In the genomic region with DNA sequence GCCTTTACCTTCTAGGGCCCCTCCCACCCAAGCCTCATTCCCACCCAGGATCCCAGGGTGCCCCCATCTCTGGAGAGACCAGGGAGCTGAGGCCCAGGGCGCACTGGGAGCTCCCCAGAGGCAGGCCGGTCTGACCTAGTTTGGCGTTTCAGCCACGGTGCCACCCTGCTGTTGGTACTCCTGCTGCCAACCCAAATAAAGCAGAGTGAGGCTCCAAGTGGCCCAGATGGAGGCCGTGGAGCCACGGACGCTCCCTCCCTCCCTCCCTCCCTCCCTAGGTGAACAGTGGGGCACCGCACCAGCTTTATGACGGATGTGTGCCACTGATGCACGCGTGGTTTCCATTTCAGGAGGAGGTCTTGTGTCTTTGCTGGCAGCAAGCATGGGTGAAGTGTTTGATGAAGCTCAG, we compare ENCODE assay signal across 8 cellular contexts. TPM values are rescaled to one million over a fixed set of nuclear protein-coding genes. Genes with fewer than 3 reads are reported as not detected.
DNase-seq lines count a peak whose midpoint lies in the region; ATAC-seq and TF ChIP-seq lines count a peak whose summit lies in the region.

No MANE protein-coding gene starts in this region.

- H3K27ac ChIP-seq in BLaER1 treated with 17β-estradiol and CSF1 and Interleukin-3, amounts not matched to agents 10 nM and 100 nM, result peak overlapping the region in 9 of 11 experiments; percentile 82 to 92 (median 87); a peak in 16 of 22 replicates
- H3K27ac ChIP-seq in RWPE1 (peak overlapping the region; percentile 78), duodenal mucosa (ENCODE audit: low read depth, low read length) (no peak overlapping the region)

- no peaks in the 10 kb centered on the region for H3K9me3 Mint-ChIP-seq in osteocyte (ENCODE audit: unreplicated experiment)

- peaks cover 57 to 87% (median 83%) of the 10 kb centered on the region in 10 experiments for H3K4me1 ChIP-seq in BLaER1 treated with 17β-estradiol and CSF1 and Interleukin-3, amounts not matched to agents 10 nM and 100 nM
- H3K4me1 ChIP-seq in duodenal mucosa (ENCODE audit: control insufficient read depth in 1 of 2, insufficient read depth in 2 of 2, low read length in 2 of 2), result peaks cover 45 to 47% of the 10 kb centered on the region in 2 donors

- H3K36me3 Mint-ChIP-seq in osteocyte (ENCODE audit: unreplicated experiment), result peaks cover 3% of the 10 kb centered on the region

- no peak for DNase-seq in RWPE1 (ENCODE audit: low spot score)
- DNase-seq in osteocyte (ENCODE audit: extremely low spot score, unreplicated experiment), result no peak
- no peak for DNase-seq in SW480 (ENCODE audit: low spot score)
- no peak for DNase-seq in SHP77 treated with DMSO at 0.1 percent for 48 hours (lab: John Stamatoyannopoulos, UW)
- no peak for DNase-seq in NCI-H526 (lab: John Stamatoyannopoulos, UW)

- peak overlapping the region; percentile 71 to 97 (median 88); a peak in 18 of 20 replicates for H3K4me3 ChIP-seq in BLaER1 treated with 17β-estradiol and CSF1 and Interleukin-3, amounts not matched to agents 10 nM and 100 nM
- H3K4me3 ChIP-seq in duodenal mucosa (ENCODE audit: low read depth in 1 of 2, low read length in 2 of 2), result peak overlapping the region; percentile 72 to 73

- peak overlapping the region; percentile 83 for H3K4me3 Mint-ChIP-seq in osteocyte (ENCODE audit: unreplicated experiment)

- H3K36me3 ChIP-seq in BLaER1 treated with 17β-estradiol and CSF1 and Interleukin-3, amounts not matched to agents 10 nM and 100 nM, result peaks cover 0 to 35% (median 5%) of the 10 kb centered on the region in 11 experiments; a peak in 8 of 22 replicates
- H3K36me3 ChIP-seq in duodenal mucosa (ENCODE audit: control insufficient read depth in 1 of 2, insufficient read depth in 2 of 2, low read length in 2 of 2), result no peaks in the 10 kb centered on the region

- CTCF ChIA-PET in RWPE1 (lab: Yijun Ruan, JAX), result interaction anchor here (0.5 kb wide), 1 partner anchor 39 kb away, joined by 3 read pairs; no protein-coding TSS in a partner anchor

- peaks cover 0 to 20% (median 0%) of the 10 kb centered on the region in 11 experiments; a peak in 4 of 22 replicates for H3K27me3 ChIP-seq in BLaER1 treated with 17β-estradiol and CSF1 and Interleukin-3, amounts not matched to agents 10 nM and 100 nM
- no peaks in the 10 kb centered on the region for H3K27me3 ChIP-seq in duodenal mucosa (ENCODE audit: control insufficient read depth in 1 of 2, insufficient read depth in 2 of 2, low read length in 2 of 2)

- ATAC-seq in HG03108 (IDR thresholded peaks at IDR 0.05; ENCODE audit: unreplicated experiment), result no peak

- peaks cover 63% of the 10 kb centered on the region for H3K4me1 Mint-ChIP-seq in osteocyte (ENCODE audit: unreplicated experiment)

- H3K4me2 ChIP-seq in BLaER1 treated with 17β-estradiol and CSF1 and Interleukin-3, amounts not matched to agents 10 nM and 100 nM, result peak overlapping the region; percentile 96 to 100 (median 99)

- H3K27me3 Mint-ChIP-seq in osteocyte (ENCODE audit: unreplicated experiment), result no peaks in the 10 kb centered on the region

- H3K27ac Mint-ChIP-seq in osteocyte (ENCODE audit: unreplicated experiment), result peak overlapping the region; percentile 90

- POLR2A ChIA-PET in RWPE1 (lab: Yijun Ruan, JAX; ENCODE audit: low non-redundant PET), result interaction anchor here (0.6 kb wide), 1 partner anchor 88 kb away, joined by 3 read pairs; no protein-coding TSS in a partner anchor

- TF ChIP-seq CTCF in RWPE1 (conservative IDR thresholded peaks at IDR 0.05; ENCODE audit: low read depth) (no peak), osteocyte (IDR thresholded peaks at IDR 0.05) (no peak)

- H3K9me3 ChIP-seq in BLaER1 treated with 17β-estradiol and CSF1 and Interleukin-3, amounts not matched to agents 10 nM and 100 nM (replicated peaks in 1 of 11), result no peaks in the 10 kb centered on the region
- no peaks in the 10 kb centered on the region for H3K9me3 ChIP-seq in duodenal mucosa (ENCODE audit: control insufficient read depth in 1 of 2, low read length in 2 of 2)

- H4K20me1 ChIP-seq in BLaER1 treated with 17β-estradiol and CSF1 and Interleukin-3, amounts not matched to agents 10 nM and 100 nM, result peaks cover 38 to 80% (median 64%) of the 10 kb centered on the region in 11 experiments; a peak in 21 of 22 replicates

- H3K9ac ChIP-seq in BLaER1 treated with 17β-estradiol and CSF1 and Interleukin-3, amounts not matched to agents 10 nM and 100 nM, result peak overlapping the region in 10 of 11 experiments; percentile 86 to 96 (median 92); a peak in 19 of 22 replicates
- H3K9ac ChIP-seq in duodenal mucosa (ENCODE audit: low read depth in 1 of 2, low read length in 2 of 2), result peak overlapping the region; percentile 21 to 85

RNA-seq across cellular contexts. Expression of gene INPP5A, which starts 1.8 kb away (rescaled TPM):
- 35.0 and 36.4 TPM in 2 replicates for total RNA-seq in osteocyte
